In the genomic region with DNA sequence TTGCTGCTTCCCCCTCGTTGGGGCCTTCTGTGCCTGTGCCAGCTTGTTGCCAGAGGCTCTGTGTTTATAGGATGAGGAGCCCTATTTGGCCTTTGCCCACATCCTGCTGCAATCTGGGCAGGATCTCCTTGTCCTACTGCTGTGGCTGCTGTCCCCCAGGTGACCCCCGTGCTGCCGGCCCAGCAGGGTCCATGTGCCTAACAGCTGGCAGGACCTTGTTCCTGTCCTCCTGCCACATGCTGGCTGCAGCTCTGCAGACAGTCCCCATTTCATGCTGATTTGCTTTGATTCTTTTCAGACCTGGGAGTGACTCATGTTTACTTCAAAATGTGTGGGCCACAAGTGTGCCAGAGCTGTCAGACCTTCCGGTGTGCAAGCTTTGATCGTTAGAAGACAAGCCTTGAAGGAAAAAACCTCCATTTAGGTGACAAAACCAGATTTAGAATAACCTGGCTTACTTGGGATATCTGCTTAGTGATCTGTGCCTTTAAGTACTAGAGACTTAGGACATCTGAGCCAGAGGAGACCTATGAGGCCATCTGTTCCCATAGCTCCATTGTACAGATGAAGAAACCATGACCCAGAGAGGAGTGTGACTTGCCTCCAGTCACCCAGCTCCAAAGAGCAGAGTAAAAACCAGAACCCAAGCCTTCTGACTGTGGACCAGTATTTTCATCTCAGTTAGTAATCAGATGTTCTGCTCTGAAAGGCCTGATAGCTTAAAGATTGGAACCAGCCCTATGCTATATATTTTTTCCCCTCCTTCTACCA, we compare ENCODE assay signal across 1 cellular context.
TF ChIP-seq lines count a peak whose summit lies in the region.

No MANE protein-coding gene starts in this region.

TF ChIP-seq in HCT116, 20 proteins besides CTCF, POLR2A, EP300 and RAD21 (continued from another document):
- TF ChIP-seq, protein P1, sequence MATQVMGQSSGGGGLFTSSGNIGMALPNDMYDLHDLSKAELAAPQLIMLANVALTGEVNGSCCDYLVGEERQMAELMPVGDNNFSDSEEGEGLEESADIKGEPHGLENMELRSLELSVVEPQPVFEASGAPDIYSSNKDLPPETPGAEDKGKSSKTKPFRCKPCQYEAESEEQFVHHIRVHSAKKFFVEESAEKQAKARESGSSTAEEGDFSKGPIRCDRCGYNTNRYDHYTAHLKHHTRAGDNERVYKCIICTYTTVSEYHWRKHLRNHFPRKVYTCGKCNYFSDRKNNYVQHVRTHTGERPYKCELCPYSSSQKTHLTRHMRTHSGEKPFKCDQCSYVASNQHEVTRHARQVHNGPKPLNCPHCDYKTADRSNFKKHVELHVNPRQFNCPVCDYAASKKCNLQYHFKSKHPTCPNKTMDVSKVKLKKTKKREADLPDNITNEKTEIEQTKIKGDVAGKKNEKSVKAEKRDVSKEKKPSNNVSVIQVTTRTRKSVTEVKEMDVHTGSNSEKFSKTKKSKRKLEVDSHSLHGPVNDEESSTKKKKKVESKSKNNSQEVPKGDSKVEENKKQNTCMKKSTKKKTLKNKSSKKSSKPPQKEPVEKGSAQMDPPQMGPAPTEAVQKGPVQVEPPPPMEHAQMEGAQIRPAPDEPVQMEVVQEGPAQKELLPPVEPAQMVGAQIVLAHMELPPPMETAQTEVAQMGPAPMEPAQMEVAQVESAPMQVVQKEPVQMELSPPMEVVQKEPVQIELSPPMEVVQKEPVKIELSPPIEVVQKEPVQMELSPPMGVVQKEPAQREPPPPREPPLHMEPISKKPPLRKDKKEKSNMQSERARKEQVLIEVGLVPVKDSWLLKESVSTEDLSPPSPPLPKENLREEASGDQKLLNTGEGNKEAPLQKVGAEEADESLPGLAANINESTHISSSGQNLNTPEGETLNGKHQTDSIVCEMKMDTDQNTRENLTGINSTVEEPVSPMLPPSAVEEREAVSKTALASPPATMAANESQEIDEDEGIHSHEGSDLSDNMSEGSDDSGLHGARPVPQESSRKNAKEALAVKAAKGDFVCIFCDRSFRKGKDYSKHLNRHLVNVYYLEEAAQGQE (IDR thresholded peaks at IDR 0.05; ENCODE audit: low read depth): no peak
- TF ChIP-seq FOSL1 (IDR thresholded peaks at IDR 0.05; ENCODE audit: low read depth): peak; percentile 73; the same call in 1 of the 2 replicates
- no peak for TF ChIP-seq ZNF274 (IDR thresholded peaks at IDR 0.05; ENCODE audit: low read depth, low read length)
- no peak for TF ChIP-seq CEBPB (IDR thresholded peaks at IDR 0.05; ENCODE audit: low read depth)
- TF ChIP-seq, protein P2, sequence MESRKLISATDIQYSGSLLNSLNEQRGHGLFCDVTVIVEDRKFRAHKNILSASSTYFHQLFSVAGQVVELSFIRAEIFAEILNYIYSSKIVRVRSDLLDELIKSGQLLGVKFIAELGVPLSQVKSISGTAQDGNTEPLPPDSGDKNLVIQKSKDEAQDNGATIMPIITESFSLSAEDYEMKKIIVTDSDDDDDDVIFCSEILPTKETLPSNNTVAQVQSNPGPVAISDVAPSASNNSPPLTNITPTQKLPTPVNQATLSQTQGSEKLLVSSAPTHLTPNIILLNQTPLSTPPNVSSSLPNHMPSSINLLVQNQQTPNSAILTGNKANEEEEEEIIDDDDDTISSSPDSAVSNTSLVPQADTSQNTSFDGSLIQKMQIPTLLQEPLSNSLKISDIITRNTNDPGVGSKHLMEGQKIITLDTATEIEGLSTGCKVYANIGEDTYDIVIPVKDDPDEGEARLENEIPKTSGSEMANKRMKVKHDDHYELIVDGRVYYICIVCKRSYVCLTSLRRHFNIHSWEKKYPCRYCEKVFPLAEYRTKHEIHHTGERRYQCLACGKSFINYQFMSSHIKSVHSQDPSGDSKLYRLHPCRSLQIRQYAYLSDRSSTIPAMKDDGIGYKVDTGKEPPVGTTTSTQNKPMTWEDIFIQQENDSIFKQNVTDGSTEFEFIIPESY (IDR thresholded peaks at IDR 0.05; ENCODE audit: extremely low read depth, insufficient replicate concordance, low read length): no peak
- TF ChIP-seq JUND (IDR thresholded peaks at IDR 0.05): peak; percentile 69; the same call in 1 of the 2 replicates
- TF ChIP-seq TCF7L2 (IDR thresholded peaks at IDR 0.05; ENCODE audit: borderline replicate concordance, extremely low read depth, insufficient read depth, insufficient read length): peak; percentile 96
- peak; percentile 78 for TF ChIP-seq CBX3 (IDR thresholded peaks at IDR 0.05; ENCODE audit: low read depth)
- peak; percentile 72 for TF ChIP-seq SP1 (IDR thresholded peaks at IDR 0.05; ENCODE audit: low read depth)
- TF ChIP-seq ZFX (IDR thresholded peaks at IDR 0.05): 0 out of 2 replicates have a peak, but pooled peaks have one; percentile 8
- TF ChIP-seq, protein P3, sequence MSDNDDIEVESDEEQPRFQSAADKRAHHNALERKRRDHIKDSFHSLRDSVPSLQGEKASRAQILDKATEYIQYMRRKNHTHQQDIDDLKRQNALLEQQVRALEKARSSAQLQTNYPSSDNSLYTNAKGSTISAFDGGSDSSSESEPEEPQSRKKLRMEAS (IDR thresholded peaks at IDR 0.05): peak; percentile 91
- peak; percentile 31 for TF ChIP-seq YY1 (IDR thresholded peaks at IDR 0.05; ENCODE audit: extremely low read depth, insufficient replicate concordance, low read depth, low read length)
- no peak for TF ChIP-seq EZH2phosphoT487 (IDR thresholded peaks at IDR 0.05; ENCODE audit: borderline replicate concordance)
- no peak; the same call in 1 of the 2 replicates for TF ChIP-seq SRF (IDR thresholded peaks at IDR 0.05; ENCODE audit: low read depth)
